Comparison of ENCODE assay signal across 21 cellular contexts in the genomic region with DNA sequence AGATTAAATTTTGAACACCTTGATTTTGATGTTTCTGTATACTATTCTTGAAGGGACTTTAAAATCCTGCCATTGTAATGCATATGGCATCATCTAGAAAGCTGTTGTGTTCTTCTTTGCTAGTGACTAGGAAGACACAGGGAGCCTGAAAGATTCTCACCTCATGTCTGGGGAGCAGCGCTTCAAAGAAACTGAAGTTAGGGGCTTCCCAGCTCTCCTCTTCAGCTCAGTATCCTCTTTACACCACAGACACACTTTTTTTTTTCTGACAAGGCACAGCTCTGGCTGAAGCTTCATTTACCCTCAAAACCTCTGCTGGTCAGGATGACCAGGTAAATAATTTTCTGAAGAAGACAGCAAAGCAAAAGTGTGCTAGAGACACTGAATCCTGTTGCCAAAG.
"Had no signal": no experiment of that assay in that cellular context is flagged by ENCODE, and none has a peak within 500 bp of the region (broad histone marks: within the 10 kb centered on the region; RNA-seq: fewer than 3 reads in every experiment).

No MANE protein-coding gene starts in this region.

- H3K27ac Mint-ChIP-seq: naive thymus-derived CD4-positive, alpha-beta T cell; stimulated activated memory B cell treated with anti-CD40 and anti-IgM and Interleukin-4, amounts not matched to agents 10 μg/mL and 1 μg/mL and 100 μg/mL, for 72 hours; stimulated activated naive CD8-positive, alpha-beta T cell treated with anti-CD3 and anti-CD28 coated beads, Interleukin-15, Interleukin-2, amounts not matched to agents 100 ng/mL and 50 ng/mL, for 24 hours had no signal

- H3K27ac ChIP-seq: colonic mucosa, foreskin keratinocyte, hepatocyte, psoas muscle, tibial nerve, upper lobe of right lung, vagina had no signal

- H3K4me3 ChIP-seq: colonic mucosa, hepatocyte, psoas muscle, right lobe of liver, spleen, tibial nerve, upper lobe of right lung, vagina had no signal

- H3K9me3 ChIP-seq: colonic mucosa, psoas muscle, right lobe of liver, spleen, tibial nerve, upper lobe of right lung, vagina had no signal

- H2AFZ ChIP-seq: hepatocyte had no signal

- H3K4me3 Mint-ChIP-seq: naive thymus-derived CD4-positive, alpha-beta T cell; stimulated activated memory B cell treated with anti-CD40 and anti-IgM and Interleukin-4, amounts not matched to agents 10 μg/mL and 1 μg/mL and 100 μg/mL, for 72 hours; stimulated activated naive CD8-positive, alpha-beta T cell treated with anti-CD3 and anti-CD28 coated beads, Interleukin-15, Interleukin-2, amounts not matched to agents 100 ng/mL and 50 ng/mL, for 24 hours had no signal

- ATAC-seq: foreskin keratinocyte; naive thymus-derived CD4-positive, alpha-beta T cell; psoas muscle; stimulated activated memory B cell treated with anti-CD40 and anti-IgM and Interleukin-4, amounts not matched to agents 10 μg/mL and 1 μg/mL and 100 μg/mL, for 72 hours; upper lobe of right lung had no signal

- H3K4me1 ChIP-seq: colonic mucosa, foreskin keratinocyte, psoas muscle, upper lobe of right lung, vagina had no signal

- H3K9me3 Mint-ChIP-seq: stimulated activated memory B cell treated with anti-CD40 and anti-IgM and Interleukin-4, amounts not matched to agents 10 μg/mL and 1 μg/mL and 100 μg/mL, for 72 hours; stimulated activated naive CD8-positive, alpha-beta T cell treated with anti-CD3 and anti-CD28 coated beads, Interleukin-15, Interleukin-2, amounts not matched to agents 100 ng/mL and 50 ng/mL, for 24 hours had no signal

- FAIRE-seq: islet of Langerhans had no signal

- H3K4me2 ChIP-seq: hepatocyte had no signal

- DNase-seq: colonic mucosa; dermis blood vessel endothelial cell; foreskin keratinocyte; head of caudate nucleus; kidney glomerular epithelial cell; mesendoderm; naive thymus-derived CD4-positive, alpha-beta T cell; psoas muscle; retina; right lobe of liver; spleen; stimulated activated CD4-positive, alpha-beta T cell treated with anti-CD3 and anti-CD28 coated beads, Interleukin-15, amount 100 ng/mL, for 24 hours; stimulated activated CD4-positive, alpha-beta T cell treated with anti-CD3 and anti-CD28 coated beads, Interleukin-1b, Interleukin-23, amount 100 ng/mL, for 48 hours; stimulated activated CD4-positive, alpha-beta T cell treated with anti-CD3 and anti-CD28 coated beads, Interleukin-4, amount 100 ng/mL, for 24 hours; upper lobe of right lung had no signal

- H3K36me3 ChIP-seq: colonic mucosa, right lobe of liver, spleen, tibial nerve, upper lobe of right lung, vagina had no signal

- H3K27me3 ChIP-seq: colonic mucosa, foreskin keratinocyte, hepatocyte, right lobe of liver, spleen, tibial nerve, upper lobe of right lung, vagina had no signal

- H3K79me2 ChIP-seq: hepatocyte had no signal

- H3K4me1 Mint-ChIP-seq: stimulated activated memory B cell treated with anti-CD40 and anti-IgM and Interleukin-4, amounts not matched to agents 10 μg/mL and 1 μg/mL and 100 μg/mL, for 72 hours had no signal

- H3K36me3 Mint-ChIP-seq: stimulated activated memory B cell treated with anti-CD40 and anti-IgM and Interleukin-4, amounts not matched to agents 10 μg/mL and 1 μg/mL and 100 μg/mL, for 72 hours had no signal
